Comparison of ENCODE assay signal across 8 cellular contexts in the genomic region with DNA sequence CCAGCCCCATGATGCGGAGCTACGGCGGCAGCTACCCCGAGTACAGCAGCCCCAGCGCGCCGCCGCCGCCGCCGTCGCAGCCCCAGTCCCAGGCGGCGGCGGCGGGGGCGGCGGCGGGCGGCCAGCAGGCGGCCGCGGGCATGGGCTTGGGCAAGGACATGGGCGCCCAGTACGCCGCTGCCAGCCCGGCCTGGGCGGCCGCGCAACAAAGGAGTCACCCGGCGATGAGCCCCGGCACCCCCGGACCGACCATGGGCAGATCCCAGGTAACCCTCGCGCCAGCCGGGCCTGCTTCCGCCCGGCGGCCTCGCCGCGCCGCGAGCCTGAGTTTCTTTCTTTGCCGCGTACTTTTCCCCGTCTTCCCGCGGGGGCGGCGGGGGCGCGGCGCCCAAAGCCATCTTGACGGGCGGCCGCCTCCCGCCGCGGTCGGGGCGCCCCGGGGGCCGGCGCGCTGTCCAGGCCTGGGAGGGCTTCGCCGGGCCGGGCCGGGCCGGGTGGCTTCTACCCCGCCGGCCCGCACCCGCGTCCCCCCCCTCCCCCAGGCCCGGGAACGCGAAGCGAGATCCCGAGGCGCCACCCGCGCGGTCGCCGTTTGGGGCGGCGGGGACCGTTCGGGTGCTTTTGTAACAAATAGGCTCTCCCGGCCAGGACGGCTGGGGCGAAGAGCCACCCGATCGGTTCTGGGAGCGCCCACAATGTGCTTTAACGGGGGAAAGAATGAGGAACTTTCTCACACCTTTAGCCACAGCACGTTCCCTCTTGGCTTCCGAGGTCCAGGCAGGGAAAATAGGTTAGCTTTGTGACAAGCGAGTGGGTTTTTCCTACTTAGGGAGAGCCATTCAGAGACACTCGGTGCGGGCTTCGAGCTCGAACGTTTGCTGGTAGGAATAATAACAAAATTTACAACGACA. TPM values are rescaled to one million over a fixed set of nuclear protein-coding genes. Genes with fewer than 3 reads are reported as not detected.
DNase-seq lines count a peak whose midpoint lies in the region; ATAC-seq and TF ChIP-seq lines count a peak whose summit lies in the region.

No MANE protein-coding gene starts in this region.

- POLR2A ChIA-PET in CD8-positive, alpha-beta memory T cell (lab: Charles Lee) = interaction anchor here (0.6 to 5.5 kb wide), 7 partner anchors 8 to 386 kb away, joined by 3 to 66 read pairs (median 6); no protein-coding TSS in a partner anchor

- H3K27me3 ChIP-seq in CD8-positive, alpha-beta memory T cell (ENCODE audit: insufficient read depth, low read length, poor library complexity, severe bottlenecking) = no peaks in the 10 kb centered on the region
- H3K27me3 ChIP-seq in SJSA1 (replicated peaks) (no peaks in the 10 kb centered on the region), right cardiac atrium (ENCODE audit: control insufficient read depth, insufficient read depth) (no peaks in the 10 kb centered on the region)

- under 1% methylated on average over 109 of the region's 109 CpGs for WGBS in right cardiac atrium

- no peak for TF ChIP-seq CTCF in retinal pigment epithelial cell (conservative IDR thresholded peaks at IDR 0.05; ENCODE audit: low read depth, low read length)

- no peaks in the 10 kb centered on the region for H3K9me3 Mint-ChIP-seq in CD8-positive, alpha-beta memory T cell
- H3K9me3 Mint-ChIP-seq in activated naive CD8-positive, alpha-beta T cell treated with anti-CD3 and anti-CD28 coated beads, Interleukin-2, amount 50 U/mL, for 24 hours = no peaks in the 10 kb centered on the region

- H3K36me3 ChIP-seq in CD8-positive, alpha-beta memory T cell (ENCODE audit: insufficient read depth, low read length) = no peaks in the 10 kb centered on the region
- H3K36me3 ChIP-seq in SJSA1 = peaks cover 14% of the 10 kb centered on the region

- H3K4me3 ChIP-seq in CD8-positive, alpha-beta memory T cell (ENCODE audit: low read length) = peak overlapping the region; percentile 83
- peak overlapping the region; percentile 85 for H3K4me3 ChIP-seq in SJSA1
- peak overlapping the region; percentile 100 for H3K4me3 ChIP-seq in right cardiac atrium (ENCODE audit: low read length)
- peak overlapping the region; percentile 94 for H3K4me3 ChIP-seq in retinal pigment epithelial cell (ENCODE audit: low read length)

- H3K27me3 Mint-ChIP-seq in CD8-positive, alpha-beta memory T cell = no peaks in the 10 kb centered on the region
- H3K27me3 Mint-ChIP-seq in activated naive CD8-positive, alpha-beta T cell treated with anti-CD3 and anti-CD28 coated beads, Interleukin-2, amount 50 U/mL, for 24 hours = no peaks in the 10 kb centered on the region

- intact Hi-C loops in right cardiac atrium (cut with DNase I) = loop anchor here (2.0 to 10.0 kb wide), 9 partner anchors 65 to 245 kb away; no protein-coding TSS in a partner anchor

- peaks cover 51 to 59% (median 56%) of the 10 kb centered on the region in 3 donors for H3K4me1 Mint-ChIP-seq in CD8-positive, alpha-beta memory T cell
- peaks cover 58% of the 10 kb centered on the region for H3K4me1 Mint-ChIP-seq in activated naive CD8-positive, alpha-beta T cell treated with anti-CD3 and anti-CD28 coated beads, Interleukin-2, amount 50 U/mL, for 24 hours

- CTCF ChIA-PET in CD8-positive, alpha-beta memory T cell (lab: Charles Lee) = interaction anchor here (0.7 to 3.0 kb wide), 4 partner anchors 10 to 241 kb away, joined by 3 to 10 read pairs (median 4); no protein-coding TSS in a partner anchor

- DNase-seq in CD8-positive, alpha-beta memory T cell = peak; percentile 27 to 67 (median 51)
- peak in 1 of 2 experiments; percentile 52 for DNase-seq in SJSA1 (ENCODE audit: low read depth in 1 of 2, low spot score in 2 of 2)
- DNase-seq in activated naive CD8-positive, alpha-beta T cell treated with anti-CD3 and anti-CD28 coated beads, Interleukin-2, amount 50 U/mL, for 24 hours = peak; percentile 68
- DNase-seq in right cardiac atrium = peak; percentile 55 to 84 (median 83)
- no peak for DNase-seq in retinal pigment epithelial cell (ENCODE audit: low read depth)

- peaks cover 0 to 17% (median 4%) of the 10 kb centered on the region in 3 donors for H3K36me3 Mint-ChIP-seq in CD8-positive, alpha-beta memory T cell
- peaks cover 2% of the 10 kb centered on the region for H3K36me3 Mint-ChIP-seq in activated naive CD8-positive, alpha-beta T cell treated with anti-CD3 and anti-CD28 coated beads, Interleukin-2, amount 50 U/mL, for 24 hours (ENCODE audit: low read depth)

- ATAC-seq in HG02588 (IDR thresholded peaks at IDR 0.05; ENCODE audit: unreplicated experiment) = peak; percentile 17
- ATAC-seq in activated naive CD8-positive, alpha-beta T cell treated with anti-CD3 and anti-CD28 coated beads, Interleukin-2, amount 50 U/mL, for 24 hours = peak; percentile 13
- peak; percentile 27 to 45 for ATAC-seq in right cardiac atrium
- no peak for ATAC-seq in GM18858 (IDR thresholded peaks at IDR 0.05; ENCODE audit: unreplicated experiment)
- ATAC-seq in GM21786 (IDR thresholded peaks at IDR 0.05; ENCODE audit: unreplicated experiment) = no peak

- H3K27ac Mint-ChIP-seq in CD8-positive, alpha-beta memory T cell = peak overlapping the region; percentile 79 to 99 (median 92)
- H3K27ac Mint-ChIP-seq in activated naive CD8-positive, alpha-beta T cell treated with anti-CD3 and anti-CD28 coated beads, Interleukin-2, amount 50 U/mL, for 24 hours = peak overlapping the region; percentile 97

- H3K9me3 ChIP-seq in CD8-positive, alpha-beta memory T cell (ENCODE audit: low read length) = no peaks in the 10 kb centered on the region
- no peaks in the 10 kb centered on the region for H3K9me3 ChIP-seq in SJSA1 (replicated peaks)
- no peaks in the 10 kb centered on the region for H3K9me3 ChIP-seq in right cardiac atrium (ENCODE audit: control insufficient read depth, low read length)

- H3K4me3 Mint-ChIP-seq in CD8-positive, alpha-beta memory T cell = peak overlapping the region; percentile 88 to 95 (median 90)
- peak overlapping the region; percentile 94 for H3K4me3 Mint-ChIP-seq in activated naive CD8-positive, alpha-beta T cell treated with anti-CD3 and anti-CD28 coated beads, Interleukin-2, amount 50 U/mL, for 24 hours

- H3K4me1 ChIP-seq in CD8-positive, alpha-beta memory T cell (ENCODE audit: insufficient read depth, low read length) = peaks cover 26% of the 10 kb centered on the region
- H3K4me1 ChIP-seq in SJSA1 (replicated peaks) = peaks cover 30% of the 10 kb centered on the region
- peaks cover 4% of the 10 kb centered on the region for H3K4me1 ChIP-seq in right cardiac atrium (ENCODE audit: control insufficient read depth, insufficient read depth, low read length)

- peak overlapping the region; percentile 60 for H3K27ac ChIP-seq in CD8-positive, alpha-beta memory T cell (ENCODE audit: low read depth, low read length)
- peak overlapping the region; percentile 82 for H3K27ac ChIP-seq in SJSA1
- peak overlapping the region; percentile 87 for H3K27ac ChIP-seq in right cardiac atrium (ENCODE audit: low read length)

RNA-seq across cellular contexts. Expression of a gene that starts 2.3 kb away (rescaled TPM):
- total RNA-seq in CD8-positive, alpha-beta memory T cell = 10 to 100 TPM; 53.0 to 57.9 TPM
- 19.1 TPM for polyA plus RNA-seq in CD8-positive, alpha-beta memory T cell
- total RNA-seq in SJSA1 (2014; rRNA removed; shearing (Covaris generic)) = 12.0 and 13.9 TPM in 2 replicates
- total RNA-seq in right cardiac atrium = 10 to 100 TPM; 52.3 to 59.6 (median 54.2) TPM
- polyA plus RNA-seq in right cardiac atrium = 18.3 TPM

Comparison
In these comparisons a context has a peak if more than half of its experiments do, and no peak if none do; other contexts are left out.
1. ATAC-seq: peak in HG02588 (single experiment), activated naive CD8-positive, alpha-beta T cell treated with anti-CD3 and anti-CD28 coated beads, Interleukin-2, amount 50 U/mL, for 24 hours (single experiment) and right cardiac atrium (2 of 2); none in GM18858 (single experiment) and GM21786 (single experiment).
2. Peak in every context shown above with its lines, with median percentiles within 50 percentile points of each other: H3K27ac ChIP-seq and H3K4me3 ChIP-seq.